Comparison of ENCODE assay signal across 2 cellular contexts in the genomic region with DNA sequence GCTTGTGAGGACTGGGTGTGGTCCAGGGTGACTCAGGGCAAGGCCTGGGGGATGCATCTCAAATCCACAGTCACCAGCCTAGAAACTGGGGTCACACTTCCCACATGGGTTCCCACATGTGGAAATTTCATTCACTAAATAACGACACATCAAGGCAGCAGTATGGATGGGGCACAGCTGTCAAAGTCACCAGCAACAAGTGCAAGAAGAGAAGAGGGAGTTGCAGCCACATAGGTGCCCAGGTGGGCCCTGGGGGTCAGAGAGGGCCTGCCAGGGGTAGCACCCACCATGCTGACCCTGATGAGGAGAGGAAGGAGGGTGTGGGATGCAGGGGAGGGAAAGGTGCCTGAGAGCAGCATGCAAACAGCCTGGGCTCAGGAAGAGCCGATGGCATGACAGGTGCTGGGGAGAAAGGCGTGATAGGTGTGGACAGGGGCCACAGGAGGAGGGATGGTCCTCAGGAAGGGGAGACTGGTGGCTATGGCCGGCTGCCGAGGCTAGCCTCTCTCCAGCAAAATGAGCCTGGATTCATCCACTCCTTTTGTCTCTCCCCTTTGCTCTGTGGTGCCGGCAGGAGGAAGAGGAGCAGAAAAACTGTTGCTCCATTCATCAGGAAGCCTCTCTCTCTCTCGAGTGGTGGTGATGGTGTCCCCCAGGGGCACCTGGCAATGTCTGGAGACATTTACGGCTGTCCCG.
TF ChIP-seq lines count a peak whose summit lies in the region.

No MANE protein-coding gene starts in this region.

TF ChIP-seq in GM23338, 12 proteins besides CTCF, POLR2A, EP300 and RAD21 (continued from another document):
- TF ChIP-seq, protein P1, sequence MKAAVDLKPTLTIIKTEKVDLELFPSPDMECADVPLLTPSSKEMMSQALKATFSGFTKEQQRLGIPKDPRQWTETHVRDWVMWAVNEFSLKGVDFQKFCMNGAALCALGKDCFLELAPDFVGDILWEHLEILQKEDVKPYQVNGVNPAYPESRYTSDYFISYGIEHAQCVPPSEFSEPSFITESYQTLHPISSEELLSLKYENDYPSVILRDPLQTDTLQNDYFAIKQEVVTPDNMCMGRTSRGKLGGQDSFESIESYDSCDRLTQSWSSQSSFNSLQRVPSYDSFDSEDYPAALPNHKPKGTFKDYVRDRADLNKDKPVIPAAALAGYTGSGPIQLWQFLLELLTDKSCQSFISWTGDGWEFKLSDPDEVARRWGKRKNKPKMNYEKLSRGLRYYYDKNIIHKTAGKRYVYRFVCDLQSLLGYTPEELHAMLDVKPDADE (IDR thresholded peaks at IDR 0.05), result no peak
- no peak for TF ChIP-seq STAT1 (IDR thresholded peaks at IDR 0.05; ENCODE audit: unreplicated experiment)
TF ChIP-seq in GM23338: peak in this region for 0.

TF ChIP-seq in K562, 482 proteins besides CTCF, POLR2A, EP300 and RAD21 (continued from another document and continues in another):
- TF ChIP-seq, protein P2, sequence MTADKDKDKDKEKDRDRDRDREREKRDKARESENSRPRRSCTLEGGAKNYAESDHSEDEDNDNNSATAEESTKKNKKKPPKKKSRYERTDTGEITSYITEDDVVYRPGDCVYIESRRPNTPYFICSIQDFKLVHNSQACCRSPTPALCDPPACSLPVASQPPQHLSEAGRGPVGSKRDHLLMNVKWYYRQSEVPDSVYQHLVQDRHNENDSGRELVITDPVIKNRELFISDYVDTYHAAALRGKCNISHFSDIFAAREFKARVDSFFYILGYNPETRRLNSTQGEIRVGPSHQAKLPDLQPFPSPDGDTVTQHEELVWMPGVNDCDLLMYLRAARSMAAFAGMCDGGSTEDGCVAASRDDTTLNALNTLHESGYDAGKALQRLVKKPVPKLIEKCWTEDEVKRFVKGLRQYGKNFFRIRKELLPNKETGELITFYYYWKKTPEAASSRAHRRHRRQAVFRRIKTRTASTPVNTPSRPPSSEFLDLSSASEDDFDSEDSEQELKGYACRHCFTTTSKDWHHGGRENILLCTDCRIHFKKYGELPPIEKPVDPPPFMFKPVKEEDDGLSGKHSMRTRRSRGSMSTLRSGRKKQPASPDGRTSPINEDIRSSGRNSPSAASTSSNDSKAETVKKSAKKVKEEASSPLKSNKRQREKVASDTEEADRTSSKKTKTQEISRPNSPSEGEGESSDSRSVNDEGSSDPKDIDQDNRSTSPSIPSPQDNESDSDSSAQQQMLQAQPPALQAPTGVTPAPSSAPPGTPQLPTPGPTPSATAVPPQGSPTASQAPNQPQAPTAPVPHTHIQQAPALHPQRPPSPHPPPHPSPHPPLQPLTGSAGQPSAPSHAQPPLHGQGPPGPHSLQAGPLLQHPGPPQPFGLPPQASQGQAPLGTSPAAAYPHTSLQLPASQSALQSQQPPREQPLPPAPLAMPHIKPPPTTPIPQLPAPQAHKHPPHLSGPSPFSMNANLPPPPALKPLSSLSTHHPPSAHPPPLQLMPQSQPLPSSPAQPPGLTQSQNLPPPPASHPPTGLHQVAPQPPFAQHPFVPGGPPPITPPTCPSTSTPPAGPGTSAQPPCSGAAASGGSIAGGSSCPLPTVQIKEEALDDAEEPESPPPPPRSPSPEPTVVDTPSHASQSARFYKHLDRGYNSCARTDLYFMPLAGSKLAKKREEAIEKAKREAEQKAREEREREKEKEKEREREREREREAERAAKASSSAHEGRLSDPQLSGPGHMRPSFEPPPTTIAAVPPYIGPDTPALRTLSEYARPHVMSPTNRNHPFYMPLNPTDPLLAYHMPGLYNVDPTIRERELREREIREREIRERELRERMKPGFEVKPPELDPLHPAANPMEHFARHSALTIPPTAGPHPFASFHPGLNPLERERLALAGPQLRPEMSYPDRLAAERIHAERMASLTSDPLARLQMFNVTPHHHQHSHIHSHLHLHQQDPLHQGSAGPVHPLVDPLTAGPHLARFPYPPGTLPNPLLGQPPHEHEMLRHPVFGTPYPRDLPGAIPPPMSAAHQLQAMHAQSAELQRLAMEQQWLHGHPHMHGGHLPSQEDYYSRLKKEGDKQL (CRISPR knock-in tag; IDR thresholded peaks at IDR 0.05; ENCODE audit: borderline replicate concordance), result no peak; the same call in 1 of the 2 replicates
- TF ChIP-seq NUFIP1 (IDR thresholded peaks at IDR 0.05; ENCODE audit: partially characterized antibody) (no peak), FUS (optimal IDR thresholded peaks at IDR 0.05; ENCODE audit: low read depth, low read length) (no peak), KLF10 (CRISPR knock-in tag; IDR thresholded peaks at IDR 0.05) (no peak), ZNF146 (CRISPR knock-in tag; IDR thresholded peaks at IDR 0.05; ENCODE audit: unreplicated experiment) (no peak), HDAC1 (IDR thresholded peaks at IDR 0.05) (no peak), SUPT5H (IDR thresholded peaks at IDR 0.05) (no peak), HNRNPLL (IDR thresholded peaks at IDR 0.05; ENCODE audit: low read depth, low read length, poor library complexity, severe bottlenecking) (no peak), TARDBP (IDR thresholded peaks at IDR 0.05) (no peak), STAT5A (IDR thresholded peaks at IDR 0.05; ENCODE audit: borderline replicate concordance, low read length) (no peak), TGIF2 (CRISPR knock-in tag; IDR thresholded peaks at IDR 0.05) (peak; percentile 72; the same call in 1 of the 2 replicates), ZNF586 (CRISPR knock-in tag; conservative IDR thresholded peaks at IDR 0.05) (no peak), HEY1 (CRISPR knock-in tag; IDR thresholded peaks at IDR 0.05; ENCODE audit: borderline replicate concordance) (no peak), ZNF121 (CRISPR knock-in tag; conservative IDR thresholded peaks at IDR 0.05) (no peak), POLR3G (IDR thresholded peaks at IDR 0.05; ENCODE audit: extremely low read depth, insufficient read length, insufficient replicate concordance) (no peak), TEAD4 (IDR thresholded peaks at IDR 0.05; ENCODE audit: low read length) (no peak), TEAD4 (CRISPR knock-in tag; IDR thresholded peaks at IDR 0.05; ENCODE audit: borderline replicate concordance) (0 out of 2 replicates have a peak, but pooled peaks have one; percentile 73), U2AF2 (optimal IDR thresholded peaks at IDR 0.05; ENCODE audit: low read depth, low read length) (no peak), MED1 (CRISPR knock-in tag; IDR thresholded peaks at IDR 0.05; ENCODE audit: borderline replicate concordance) (no peak), ZNF695 (CRISPR knock-in tag; IDR thresholded peaks at IDR 0.05) (no peak), ZBTB7A (IDR thresholded peaks at IDR 0.05; ENCODE audit: borderline replicate concordance, control insufficient read depth, low read depth, low read length) (peak; percentile 37; the same call in 1 of the 2 replicates), PTRF (tag; IDR thresholded peaks at IDR 0.05) (no peak), FOXK1 (CRISPR knock-in tag; IDR thresholded peaks at IDR 0.05; ENCODE audit: borderline replicate concordance) (no peak), CHCHD3 (CRISPR knock-in tag; IDR thresholded peaks at IDR 0.05) (no peak), BHLHE40 (IDR thresholded peaks at IDR 0.05; ENCODE audit: low read length) (0 out of 2 replicates have a peak, but pooled peaks have one; percentile 18), MAFK (IDR thresholded peaks at IDR 0.05; ENCODE audit: low read length) (no peak), ZNF3 (CRISPR knock-in tag; IDR thresholded peaks at IDR 0.05) (no peak), ZNF174 (CRISPR knock-in tag; IDR thresholded peaks at IDR 0.05) (no peak), SAP30 (IDR thresholded peaks at IDR 0.05; ENCODE audit: borderline replicate concordance, insufficient read depth, low read depth, low read length, poor library complexity, severe bottlenecking) (no peak), EWSR1 (IDR thresholded peaks at IDR 0.05; ENCODE audit: borderline replicate concordance, low read depth, partially characterized antibody) (no peak)
- TF ChIP-seq, protein P3, sequence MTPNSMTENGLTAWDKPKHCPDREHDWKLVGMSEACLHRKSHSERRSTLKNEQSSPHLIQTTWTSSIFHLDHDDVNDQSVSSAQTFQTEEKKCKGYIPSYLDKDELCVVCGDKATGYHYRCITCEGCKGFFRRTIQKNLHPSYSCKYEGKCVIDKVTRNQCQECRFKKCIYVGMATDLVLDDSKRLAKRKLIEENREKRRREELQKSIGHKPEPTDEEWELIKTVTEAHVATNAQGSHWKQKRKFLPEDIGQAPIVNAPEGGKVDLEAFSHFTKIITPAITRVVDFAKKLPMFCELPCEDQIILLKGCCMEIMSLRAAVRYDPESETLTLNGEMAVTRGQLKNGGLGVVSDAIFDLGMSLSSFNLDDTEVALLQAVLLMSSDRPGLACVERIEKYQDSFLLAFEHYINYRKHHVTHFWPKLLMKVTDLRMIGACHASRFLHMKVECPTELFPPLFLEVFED (CRISPR knock-in tag; conservative IDR thresholded peaks at IDR 0.05), result 0 out of 2 replicates have a peak, but pooled peaks have one; percentile 75
- TF ChIP-seq, protein P4, sequence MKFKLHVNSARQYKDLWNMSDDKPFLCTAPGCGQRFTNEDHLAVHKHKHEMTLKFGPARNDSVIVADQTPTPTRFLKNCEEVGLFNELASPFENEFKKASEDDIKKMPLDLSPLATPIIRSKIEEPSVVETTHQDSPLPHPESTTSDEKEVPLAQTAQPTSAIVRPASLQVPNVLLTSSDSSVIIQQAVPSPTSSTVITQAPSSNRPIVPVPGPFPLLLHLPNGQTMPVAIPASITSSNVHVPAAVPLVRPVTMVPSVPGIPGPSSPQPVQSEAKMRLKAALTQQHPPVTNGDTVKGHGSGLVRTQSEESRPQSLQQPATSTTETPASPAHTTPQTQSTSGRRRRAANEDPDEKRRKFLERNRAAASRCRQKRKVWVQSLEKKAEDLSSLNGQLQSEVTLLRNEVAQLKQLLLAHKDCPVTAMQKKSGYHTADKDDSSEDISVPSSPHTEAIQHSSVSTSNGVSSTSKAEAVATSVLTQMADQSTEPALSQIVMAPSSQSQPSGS (CRISPR knock-in tag; IDR thresholded peaks at IDR 0.05), result peak; percentile 77
- TF ChIP-seq, protein P5, sequence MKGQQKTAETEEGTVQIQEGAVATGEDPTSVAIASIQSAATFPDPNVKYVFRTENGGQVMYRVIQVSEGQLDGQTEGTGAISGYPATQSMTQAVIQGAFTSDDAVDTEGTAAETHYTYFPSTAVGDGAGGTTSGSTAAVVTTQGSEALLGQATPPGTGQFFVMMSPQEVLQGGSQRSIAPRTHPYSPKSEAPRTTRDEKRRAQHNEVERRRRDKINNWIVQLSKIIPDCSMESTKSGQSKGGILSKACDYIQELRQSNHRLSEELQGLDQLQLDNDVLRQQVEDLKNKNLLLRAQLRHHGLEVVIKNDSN (CRISPR knock-in tag; IDR thresholded peaks at IDR 0.05), result no peak
- TF ChIP-seq, protein P6, sequence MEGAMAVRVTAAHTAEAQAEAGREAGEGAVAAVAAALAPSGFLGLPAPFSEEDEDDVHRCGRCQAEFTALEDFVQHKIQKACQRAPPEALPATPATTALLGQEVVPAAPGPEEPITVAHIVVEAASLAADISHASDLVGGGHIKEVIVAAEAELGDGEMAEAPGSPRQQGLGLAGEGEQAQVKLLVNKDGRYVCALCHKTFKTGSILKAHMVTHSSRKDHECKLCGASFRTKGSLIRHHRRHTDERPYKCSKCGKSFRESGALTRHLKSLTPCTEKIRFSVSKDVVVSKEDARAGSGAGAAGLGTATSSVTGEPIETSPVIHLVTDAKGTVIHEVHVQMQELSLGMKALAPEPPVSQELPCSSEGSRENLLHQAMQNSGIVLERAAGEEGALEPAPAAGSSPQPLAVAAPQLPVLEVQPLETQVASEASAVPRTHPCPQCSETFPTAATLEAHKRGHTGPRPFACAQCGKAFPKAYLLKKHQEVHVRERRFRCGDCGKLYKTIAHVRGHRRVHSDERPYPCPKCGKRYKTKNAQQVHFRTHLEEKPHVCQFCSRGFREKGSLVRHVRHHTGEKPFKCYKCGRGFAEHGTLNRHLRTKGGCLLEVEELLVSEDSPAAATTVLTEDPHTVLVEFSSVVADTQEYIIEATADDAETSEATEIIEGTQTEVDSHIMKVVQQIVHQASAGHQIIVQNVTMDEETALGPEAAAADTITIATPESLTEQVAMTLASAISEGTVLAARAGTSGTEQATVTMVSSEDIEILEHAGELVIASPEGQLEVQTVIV (CRISPR knock-in tag; IDR thresholded peaks at IDR 0.05; ENCODE audit: borderline replicate concordance), result no peak
- TF ChIP-seq, protein P7, sequence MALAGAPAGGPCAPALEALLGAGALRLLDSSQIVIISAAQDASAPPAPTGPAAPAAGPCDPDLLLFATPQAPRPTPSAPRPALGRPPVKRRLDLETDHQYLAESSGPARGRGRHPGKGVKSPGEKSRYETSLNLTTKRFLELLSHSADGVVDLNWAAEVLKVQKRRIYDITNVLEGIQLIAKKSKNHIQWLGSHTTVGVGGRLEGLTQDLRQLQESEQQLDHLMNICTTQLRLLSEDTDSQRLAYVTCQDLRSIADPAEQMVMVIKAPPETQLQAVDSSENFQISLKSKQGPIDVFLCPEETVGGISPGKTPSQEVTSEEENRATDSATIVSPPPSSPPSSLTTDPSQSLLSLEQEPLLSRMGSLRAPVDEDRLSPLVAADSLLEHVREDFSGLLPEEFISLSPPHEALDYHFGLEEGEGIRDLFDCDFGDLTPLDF (CRISPR knock-in tag; IDR thresholded peaks at IDR 0.05), result 0 out of 2 replicates have a peak, but pooled peaks have one; percentile 41
- TF ChIP-seq, protein P8, sequence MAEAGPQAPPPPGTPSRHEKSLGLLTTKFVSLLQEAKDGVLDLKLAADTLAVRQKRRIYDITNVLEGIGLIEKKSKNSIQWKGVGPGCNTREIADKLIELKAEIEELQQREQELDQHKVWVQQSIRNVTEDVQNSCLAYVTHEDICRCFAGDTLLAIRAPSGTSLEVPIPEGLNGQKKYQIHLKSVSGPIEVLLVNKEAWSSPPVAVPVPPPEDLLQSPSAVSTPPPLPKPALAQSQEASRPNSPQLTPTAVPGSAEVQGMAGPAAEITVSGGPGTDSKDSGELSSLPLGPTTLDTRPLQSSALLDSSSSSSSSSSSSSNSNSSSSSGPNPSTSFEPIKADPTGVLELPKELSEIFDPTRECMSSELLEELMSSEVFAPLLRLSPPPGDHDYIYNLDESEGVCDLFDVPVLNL (CRISPR knock-in tag; IDR thresholded peaks at IDR 0.05; ENCODE audit: low read depth), result 0 out of 2 replicates have a peak, but pooled peaks have one; percentile 70
- TF ChIP-seq, protein P9, sequence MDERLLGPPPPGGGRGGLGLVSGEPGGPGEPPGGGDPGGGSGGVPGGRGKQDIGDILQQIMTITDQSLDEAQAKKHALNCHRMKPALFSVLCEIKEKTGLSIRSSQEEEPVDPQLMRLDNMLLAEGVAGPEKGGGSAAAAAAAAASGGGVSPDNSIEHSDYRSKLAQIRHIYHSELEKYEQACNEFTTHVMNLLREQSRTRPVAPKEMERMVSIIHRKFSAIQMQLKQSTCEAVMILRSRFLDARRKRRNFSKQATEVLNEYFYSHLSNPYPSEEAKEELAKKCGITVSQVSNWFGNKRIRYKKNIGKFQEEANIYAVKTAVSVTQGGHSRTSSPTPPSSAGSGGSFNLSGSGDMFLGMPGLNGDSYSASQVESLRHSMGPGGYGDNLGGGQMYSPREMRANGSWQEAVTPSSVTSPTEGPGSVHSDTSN (CRISPR knock-in tag; IDR thresholded peaks at IDR 0.05; ENCODE audit: low read depth), result peak; percentile 6; the same call in 1 of the 2 replicates
- TF ChIP-seq, protein P9 (tag; conservative IDR thresholded peaks at IDR 0.05; ENCODE audit: low read depth), result no peak
- TF ChIP-seq, protein P10, sequence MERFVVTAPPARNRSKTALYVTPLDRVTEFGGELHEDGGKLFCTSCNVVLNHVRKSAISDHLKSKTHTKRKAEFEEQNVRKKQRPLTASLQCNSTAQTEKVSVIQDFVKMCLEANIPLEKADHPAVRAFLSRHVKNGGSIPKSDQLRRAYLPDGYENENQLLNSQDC (CRISPR knock-in tag; IDR thresholded peaks at IDR 0.05), result 0 out of 2 replicates have a peak, but pooled peaks have one; percentile 41
